Comparison of ENCODE assay signal across 9 cellular contexts in genomic region chr16:75238132-75238852, GRCh38. TPM values are rescaled to one million over a fixed set of nuclear protein-coding genes. Genes with fewer than 3 reads are reported as not detected.
DNase-seq lines count a peak whose midpoint lies in the region; ATAC-seq, FAIRE-seq and TF ChIP-seq lines count a peak whose summit lies in the region.
"Had no signal": no experiment of that assay in that cellular context is flagged by ENCODE, and none has a peak within 500 bp of the region (broad histone marks: within the 10 kb centered on the region; RNA-seq: fewer than 3 reads in every experiment).

No MANE protein-coding gene starts in this region.

- H2AFZ ChIP-seq in astrocyte (ENCODE audit: low read depth, low read length) (no peak overlapping the region), hepatocyte (no peak overlapping the region)

- no peaks in the 10 kb centered on the region for H3K27me3 Mint-ChIP-seq in astrocyte (ENCODE audit: low read depth, unreplicated experiment)

- peak overlapping the region; percentile 90 for H3K9ac ChIP-seq in astrocyte (ENCODE audit: low read length)

- peak overlapping the region; percentile 76 for H3K4me2 ChIP-seq in astrocyte (ENCODE audit: low read length)
- peak overlapping the region; percentile 70 for H3K4me2 ChIP-seq in hepatocyte

- H3K9me3 Mint-ChIP-seq in astrocyte (ENCODE audit: unreplicated experiment) = no peaks in the 10 kb centered on the region

- H3K36me3 ChIP-seq in H7 (replicated peaks; ENCODE audit: control insufficient read depth, insufficient read depth, low read length) = peaks cover 37% of the 10 kb centered on the region
- H3K36me3 ChIP-seq in astrocyte (ENCODE audit: insufficient read depth, low read length) = peaks cover 17% of the 10 kb centered on the region
- H3K36me3 ChIP-seq in hepatocyte (replicated peaks; ENCODE audit: insufficient read depth, low read depth) = no peaks in the 10 kb centered on the region
- H3K36me3 ChIP-seq in spleen = peaks cover 0 to 91% (median 13%) of the 10 kb centered on the region in 6 donors

- FAIRE-seq in astrocyte (lab: Jason Lieb, UNC) = no peak

- in situ Hi-C loops in KBM-7 (cut with MboI; ENCODE audit: low pct_unique_long_range_greater_than_20kb, low sequenced_read_pairs) = no loop called here

- H4K20me1 ChIP-seq in astrocyte (ENCODE audit: insufficient read depth, low read length) (peaks cover 76% of the 10 kb centered on the region), hepatocyte (ENCODE audit: insufficient read depth, poor library complexity, severe bottlenecking) (peaks cover 28% of the 10 kb centered on the region)

- peak; percentile 81 for DNase-seq in H7
- peak; percentile 91 for DNase-seq in astrocyte (ENCODE audit: low read depth)
- peak; percentile 88 for DNase-seq in hepatocyte (ENCODE audit: low spot score)
- peak; percentile 75 for DNase-seq in spleen
- no peak for DNase-seq in germinal center (ENCODE audit: low spot score)
- no peak for DNase-seq in KBM-7

- TF ChIP-seq CTCF in astrocyte (IDR thresholded peaks at IDR 0.05; ENCODE audit: insufficient read depth, low read depth, low read length) (no peak), hepatocyte (IDR thresholded peaks at IDR 0.05; ENCODE audit: poor library complexity) (no peak), spleen (IDR thresholded peaks at IDR 0.05 in 8 of 11, conservative IDR thresholded peaks at IDR 0.05 in 3 of 11) (no peak)

- WGBS in hepatocyte (ENCODE audit: low lambda C conversion rate, missing lambda C conversion rate) = 69% methylated on average over 22 of the region's 25 CpGs
- WGBS in spleen, 5 donors = 61 to 76% (median 65%) methylated on average over 6 to 25 of the region's 25 CpGs

- ATAC-seq in GM19463 (IDR thresholded peaks at IDR 0.05; ENCODE audit: unreplicated experiment) = no peak
- no peak for ATAC-seq in GM21619 (IDR thresholded peaks at IDR 0.05; ENCODE audit: unreplicated experiment)

- H3K4me3 ChIP-seq in H7 (ENCODE audit: insufficient read depth, low read depth, low read length) (no peak overlapping the region), astrocyte (ENCODE audit: insufficient read depth, low read depth, low read length) (no peak overlapping the region), hepatocyte (no peak overlapping the region), spleen (no peak overlapping the region)

- H3K27ac Mint-ChIP-seq in astrocyte (ENCODE audit: unreplicated experiment) = no peak overlapping the region

- TF ChIP-seq POLR2A in spleen (IDR thresholded peaks at IDR 0.05) = no peak

- peaks cover 45% of the 10 kb centered on the region for H3K4me1 Mint-ChIP-seq in astrocyte (ENCODE audit: low read depth, unreplicated experiment)

- H3K36me3 Mint-ChIP-seq in astrocyte (ENCODE audit: low read depth, unreplicated experiment) = peaks cover 12% of the 10 kb centered on the region

- H3K79me2 ChIP-seq in astrocyte (ENCODE audit: insufficient read depth, low read length) (peaks cover 100% of the 10 kb centered on the region), hepatocyte (peaks cover 71% of the 10 kb centered on the region)

- peaks cover 49% of the 10 kb centered on the region for H3K4me1 ChIP-seq in astrocyte (ENCODE audit: insufficient read depth, low read length)
- peaks cover 19% of the 10 kb centered on the region for H3K4me1 ChIP-seq in hepatocyte (ENCODE audit: insufficient read depth)
- peaks cover 15 to 87% (median 53%) of the 10 kb centered on the region in 6 donors for H3K4me1 ChIP-seq in spleen

- H3K27ac ChIP-seq in astrocyte (ENCODE audit: low read depth, low read length) (peak overlapping the region; percentile 97), hepatocyte (peak overlapping the region; percentile 93), spleen (peak overlapping the region in 7 of 8 donors; percentile 29 to 68 (median 62))

- intact Hi-C loops in spleen (cut with DNase I; ENCODE audit: low total_unique reads) = no loop called here

- no peaks in the 10 kb centered on the region for H3K27me3 ChIP-seq in H7 (ENCODE audit: control insufficient read depth, insufficient read depth, low read length)
- no peaks in the 10 kb centered on the region for H3K27me3 ChIP-seq in astrocyte (ENCODE audit: insufficient read depth, low read length)
- H3K27me3 ChIP-seq in hepatocyte = no peaks in the 10 kb centered on the region
- peaks cover 0 to 78% (median 5%) of the 10 kb centered on the region in 7 donors for H3K27me3 ChIP-seq in spleen (replicated peaks in 1 of 7)

- H3K4me3 Mint-ChIP-seq in astrocyte (ENCODE audit: unreplicated experiment) = no peak overlapping the region

- H3K9me3 ChIP-seq in astrocyte (ENCODE audit: insufficient read depth, low read depth, low read length) = no peaks in the 10 kb centered on the region
- H3K9me3 ChIP-seq in hepatocyte (ENCODE audit: low read depth) = no peaks in the 10 kb centered on the region
- H3K9me3 ChIP-seq in spleen = no peaks in the 10 kb centered on the region

- H3K9me2 ChIP-seq in hepatocyte (replicated peaks; ENCODE audit: insufficient read depth) = no peaks in the 10 kb centered on the region

RNA-seq across cellular contexts. Expression of gene BCAR1, which starts 13.1 kb away (rescaled TPM):
- total RNA-seq in H7 (2014; rRNA removed; shearing (Covaris generic)) = 63.0 and 68.4 TPM in 2 replicates
- 241 and 296 TPM in 2 replicates for total RNA-seq in astrocyte
- total RNA-seq in hepatocyte = 73.2 and 77.3 TPM in 2 replicates
- polyA plus RNA-seq in hepatocyte = 112 and 124 TPM in 2 replicates
- 100 to 1,000 TPM in 3 of 7 donors, 10 to 100 TPM in 4; 62.2 to 164 (median 79.8) TPM for total RNA-seq in spleen
- polyA plus RNA-seq in spleen = 10 to 100 TPM; 14.6 to 71.2 (median 29.7) TPM

RNA-seq across cellular contexts. Expression of gene CTRB1, which starts 19.5 kb away (rescaled TPM):
- not detected in 2 replicates for total RNA-seq in H7 (2014; rRNA removed; shearing (Covaris generic))
- total RNA-seq in astrocyte (not detected in 2 replicates), hepatocyte (not detected in 2 replicates), spleen (10 to 100 TPM in 1 of 7 donors, 1 to 10 TPM in 4, not detected in 2; 2.2 to 25.2 (median 4.4) TPM)
- polyA plus RNA-seq in hepatocyte (0.21 and 0.26 TPM in 2 replicates), spleen (1 to 10 TPM in 2 of 3 donors, under 1 TPM in 1; 0.59 to 2.7 (median 1.5) TPM)
- total RNA-seq: liver had no signal
- polyA plus RNA-seq: liver had no signal

RNA-seq across cellular contexts. Expression of gene CTRB2, which starts 31.3 kb away (rescaled TPM):
- total RNA-seq in H7 (2014; rRNA removed; shearing (Covaris generic)) = not detected in 2 replicates
- total RNA-seq in astrocyte = 0.43 TPM in 1 of 2 replicates, not detected in the other
- total RNA-seq in hepatocyte = not detected in 2 replicates
- 0.44 TPM in 1 of 2 replicates, not detected in the other for polyA plus RNA-seq in hepatocyte
- 10 to 100 TPM in 1 of 7 donors, 1 to 10 TPM in 5, not detected in 1; 1.3 to 11.8 (median 3.7) TPM for total RNA-seq in spleen
- polyA plus RNA-seq in spleen = 1 to 10 TPM in 2 of 3 donors, under 1 TPM in 1; 0.58 to 1.3 (median 1.2) TPM

Comparison
In these comparisons a context has a peak if more than half of its experiments do, and no peak if none do; other contexts are left out.
1. DNase-seq: peak in H7 (single experiment), astrocyte (single experiment), hepatocyte (single experiment) and spleen (single experiment); none in germinal center (single experiment) and KBM-7 (single experiment).
2. Peak in every context shown above with its lines, with median percentiles within 50 percentile points of each other: H3K27ac ChIP-seq.